In the genomic region with DNA sequence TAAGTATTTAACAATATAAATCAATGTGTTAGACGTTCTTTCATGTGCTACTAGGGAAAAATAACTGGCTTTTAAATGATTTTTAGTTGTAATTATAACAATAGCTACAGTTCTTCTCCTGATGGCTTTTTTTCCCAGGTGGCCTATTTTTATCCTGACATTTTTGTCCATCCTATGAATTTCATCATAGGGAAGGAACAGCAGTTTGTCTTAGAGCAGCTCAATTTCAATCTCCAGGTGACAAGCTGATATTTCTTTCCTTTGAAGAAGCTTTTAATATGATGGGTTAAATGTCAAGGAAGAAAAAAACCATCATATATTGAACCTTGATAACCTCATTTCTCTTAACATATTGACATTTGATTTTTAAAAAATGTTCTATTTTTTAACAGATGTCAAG, we compare ENCODE assay signal across 24 cellular contexts.
"Had no signal": no experiment of that assay in that cellular context is flagged by ENCODE, and none has a peak within 500 bp of the region (broad histone marks: within the 10 kb centered on the region; RNA-seq: fewer than 3 reads in every experiment).

No MANE protein-coding gene starts in this region.

- H3K9me3 ChIP-seq: suprapubic skin, testis, thoracic aorta, thyroid gland, tibial artery, transverse colon, upper lobe of right lung, uterus, vagina had no signal

- H3K27me3 ChIP-seq: stomach, suprapubic skin, testis, thyroid gland, tibial artery, tibial nerve, transverse colon, upper lobe of left lung, upper lobe of right lung, uterus, vagina had no signal

- H3K27ac ChIP-seq: stomach, suprapubic skin, testis, thoracic aorta, thyroid gland, tibial artery, tibial nerve, transverse colon, upper lobe of left lung, upper lobe of right lung, uterus, vagina had no signal

- H3K36me3 ChIP-seq: stomach, suprapubic skin, thoracic aorta, thyroid gland, tibial artery, transverse colon, upper lobe of left lung, upper lobe of right lung, uterus, vagina had no signal

- DNase-seq: stimulated activated CD4-positive, alpha-beta T cell treated with anti-CD3 and anti-CD28 coated beads, Interleukin-2, amount 100 ng/mL, for 48 hours; stimulated activated CD4-positive, alpha-beta T cell treated with anti-CD3 and anti-CD28 coated beads, Interleukin-4, amount 100 ng/mL, for 1 hour; stimulated activated CD4-positive, alpha-beta T cell treated with anti-CD3 and anti-CD28 coated beads, Interleukin-4, amount 100 ng/mL, for 24 hours; stimulated activated CD4-positive, alpha-beta T cell treated with anti-CD3 and anti-CD28 coated beads, Interleukin-4, amount 100 ng/mL, for 4 hours; stimulated activated CD8-positive, alpha-beta memory T cell treated with anti-CD3 and anti-CD28 coated beads, Interleukin-4, amount 100 ng/mL, for 48 hours; stimulated activated naive B cell treated with anti-CD40 and anti-IgM and Interleukin-4, amounts not matched to agents 10 μg/mL and 1 μg/mL and 100 μg/mL, for 72 hours; stimulated activated naive CD4-positive, alpha-beta T cell; stimulated activated naive CD4-positive, alpha-beta T cell treated with Interleukin-2 at 50 U/mL for 16 hours; stimulated activated naive CD8-positive, alpha-beta T cell treated with anti-CD3 and anti-CD28 coated beads, Interleukin-15, amount 100 ng/mL, for 72 hours; stimulated activated naive CD8-positive, alpha-beta T cell treated with anti-CD3 and anti-CD28 coated beads, Interleukin-15, Interleukin-2, amounts not matched to agents 100 U/mL and 50 U/mL, for 24 hours; stomach; substantia nigra; testis; thyroid gland; tibial artery; transverse colon; trophoblast cell; upper lobe of left lung; upper lobe of right lung; uterus had no signal

- H3K4me3 ChIP-seq: stomach, suprapubic skin, testis, thoracic aorta, thyroid gland, tibial artery, tibial nerve, transverse colon, upper lobe of left lung, upper lobe of right lung, uterus, vagina had no signal
